Comparison of ENCODE assay signal across 14 cellular contexts in the genomic region with DNA sequence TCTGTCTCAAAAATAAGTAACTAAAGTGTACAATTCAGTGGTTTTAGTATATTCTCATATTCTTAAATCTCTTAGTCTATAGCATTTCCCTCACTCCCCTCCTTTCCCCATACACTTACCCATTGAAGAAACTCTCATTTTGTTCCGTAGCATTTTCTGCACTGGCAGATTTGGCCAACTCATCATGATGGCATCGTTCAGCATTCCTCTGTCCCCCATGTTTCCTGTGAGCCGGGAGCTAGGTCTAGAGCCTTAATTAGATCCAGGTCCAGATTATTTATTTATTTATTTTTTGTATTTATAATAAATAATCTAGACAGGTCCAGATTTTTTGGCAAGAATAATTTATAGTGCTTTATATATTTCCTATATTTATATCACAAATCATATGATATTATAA. TPM values are rescaled to one million over a fixed set of nuclear protein-coding genes. Genes with fewer than 3 reads are reported as not detected.
DNase-seq lines count a peak whose midpoint lies in the region; TF ChIP-seq lines count a peak whose summit lies in the region.
"Had no signal": no experiment of that assay in that cellular context is flagged by ENCODE, and none has a peak within 500 bp of the region (broad histone marks: within the 10 kb centered on the region; RNA-seq: fewer than 3 reads in every experiment).

No MANE protein-coding gene starts in this region.

- no peaks in the 10 kb centered on the region for H3K9me3 ChIP-seq in WERI-Rb-1 (ENCODE audit: severe bottlenecking)

- no peak overlapping the region for H3K27ac ChIP-seq in WERI-Rb-1

- H3K36me3 ChIP-seq in WERI-Rb-1 = peaks cover 18% of the 10 kb centered on the region

- peak; percentile 92 for DNase-seq in EH (ENCODE audit: low read depth)
- peak; percentile 83 for DNase-seq in M059J (ENCODE audit: low read depth)
- peak; percentile 7 for DNase-seq in epithelial cell of esophagus (ENCODE audit: low read depth)
- peak; percentile 7 for DNase-seq in skeletal muscle cell (ENCODE audit: low read depth)
- no peak for DNase-seq in NCI-H774 (lab: John Stamatoyannopoulos, UW)
- DNase-seq in NCI-H446 treated with DMSO at 0.1 percent for 48 hours (lab: John Stamatoyannopoulos, UW) = no peak
- DNase-seq in NOMO-1 treated with DMSO at 0.1 percent for 48 hours (lab: John Stamatoyannopoulos, UW; ENCODE audit: unreplicated experiment) = no peak
- DNase-seq in WERI-Rb-1 = no peak
- DNase-seq: activated naive CD8-positive, alpha-beta T cell treated with anti-CD3 and anti-CD28 coated beads, Interleukin-2, amount 10 ng/mL, durations not matched to agents 7 days and 5 days; GF-D8; naive thymus-derived CD4-positive, alpha-beta T cell; NCI-H1048; NCI-H82; stimulated activated naive CD4-positive, alpha-beta T cell treated with Interleukin-2 at 50 U/mL for 16 hours had no signal

- H3K4me3 ChIP-seq in epithelial cell of esophagus (ENCODE audit: low read length) (no peak overlapping the region), skeletal muscle cell (ENCODE audit: low read depth, low read length) (no peak overlapping the region), WERI-Rb-1 (ENCODE audit: low read depth, low read length) (no peak overlapping the region)

- TF ChIP-seq CTCF in epithelial cell of esophagus (IDR thresholded peaks at IDR 0.05; ENCODE audit: insufficient read depth, low read depth, low read length, missing control alignments) = no peak
- no peak for TF ChIP-seq CTCF in WERI-Rb-1 (IDR thresholded peaks at IDR 0.05; ENCODE audit: low read depth, low read length)

- H3K27me3 ChIP-seq in WERI-Rb-1 (ENCODE audit: insufficient read depth, low read depth, severe bottlenecking) = no peaks in the 10 kb centered on the region

RNA-seq across cellular contexts. Expression of a gene that starts 31.0 kb away (rescaled TPM):
- total RNA-seq in M059J (2014; rRNA removed; shearing (Covaris generic)) = 15.8 and 24.1 TPM in 2 replicates

RNA-seq across cellular contexts. Expression of a gene that starts 56.3 kb away (rescaled TPM):
- 7.0 and 10.6 TPM in 2 replicates for total RNA-seq in M059J (2014; rRNA removed; shearing (Covaris generic))

Comparison
In these comparisons a context has a peak if more than half of its experiments do, and no peak if none do; other contexts are left out.
1. DNase-seq: peak in EH (single experiment), M059J (single experiment), epithelial cell of esophagus (single experiment) and skeletal muscle cell (single experiment); none in NCI-H774 (single experiment), NCI-H446 treated with DMSO at 0.1 percent for 48 hours (single experiment), NOMO-1 treated with DMSO at 0.1 percent for 48 hours (single experiment) and WERI-Rb-1 (single experiment).